Comparison of ENCODE assay signal across 18 cellular contexts in genomic region chr11:2107941-2108630, GRCh38. TPM values are rescaled to one million over a fixed set of nuclear protein-coding genes. Genes with fewer than 3 reads are reported as not detected.
DNase-seq lines count a peak whose midpoint lies in the region; ATAC-seq and TF ChIP-seq lines count a peak whose summit lies in the region.
"Had no signal": no experiment of that assay in that cellular context is flagged by ENCODE, and none has a peak within 500 bp of the region (broad histone marks: within the 10 kb centered on the region; RNA-seq: fewer than 3 reads in every experiment).

No MANE protein-coding gene starts in this region.

- H3K27ac ChIP-seq in left ventricle myocardium inferior (replicated peaks) (peak overlapping the region; percentile 66), right atrium auricular region (no peak overlapping the region), RWPE2 (ENCODE audit: poor library complexity, severe bottlenecking) (no peak overlapping the region), lower lobe of right lung (no peak overlapping the region)

- peaks cover 15% of the 10 kb centered on the region for H3K27me3 ChIP-seq in left ventricle myocardium inferior (ENCODE audit: low read depth)
- H3K27me3 ChIP-seq in right atrium auricular region, result no peaks in the 10 kb centered on the region
- no peaks in the 10 kb centered on the region for H3K27me3 ChIP-seq in RWPE2 (ENCODE audit: insufficient read depth, poor library complexity, severe bottlenecking)
- peaks cover 5% of the 10 kb centered on the region for H3K27me3 ChIP-seq in lower lobe of right lung (ENCODE audit: low read depth)
- H3K27me3 ChIP-seq: BE2C had no signal

- H3K9me3 ChIP-seq in left ventricle myocardium inferior (replicated peaks), result no peaks in the 10 kb centered on the region
- no peaks in the 10 kb centered on the region for H3K9me3 ChIP-seq in right atrium auricular region
- H3K9me3 ChIP-seq in RWPE2 (ENCODE audit: severe bottlenecking), result no peaks in the 10 kb centered on the region
- H3K9me3 ChIP-seq in lower lobe of right lung, result no peaks in the 10 kb centered on the region
- H3K9me3 ChIP-seq: BE2C had no signal

- no peak for DNase-seq in left ventricle myocardium inferior
- no peak for DNase-seq in right atrium auricular region (ENCODE audit: low spot score)
- DNase-seq in RWPE2 (ENCODE audit: low spot score), result peak; percentile 31
- DNase-seq in lower lobe of right lung, result peak; percentile 25
- no peak for DNase-seq in retina
- DNase-seq: ACHN; BE2C; CD4-positive, alpha-beta memory T cell; DMS153; DMS79; GDM1; HFFc6; IMR-90 had no signal

- H3K4me1 ChIP-seq in left ventricle myocardium inferior, result peaks cover 20% of the 10 kb centered on the region
- H3K4me1 ChIP-seq in right atrium auricular region, result peaks cover 0 to 15% of the 10 kb centered on the region in 2 donors
- H3K4me1 ChIP-seq in RWPE2 (ENCODE audit: insufficient read depth, poor library complexity, severe bottlenecking), result no peaks in the 10 kb centered on the region
- peaks cover 2% of the 10 kb centered on the region for H3K4me1 ChIP-seq in lower lobe of right lung
- H3K4me1 ChIP-seq: BE2C had no signal

- H3K4me3 ChIP-seq in left ventricle myocardium inferior (no peak overlapping the region), right atrium auricular region (no peak overlapping the region), RWPE2 (ENCODE audit: severe bottlenecking) (no peak overlapping the region), lower lobe of right lung (no peak overlapping the region)
- H3K4me3 ChIP-seq: GM23338 had no signal

- intact Hi-C loops in left ventricle myocardium inferior (cut with micrococcal nuclease), result no loop called here
- intact Hi-C loops in lower lobe of right lung (cut with DNase I), result no loop called here

- H3K36me3 ChIP-seq in left ventricle myocardium inferior (no peaks in the 10 kb centered on the region), right atrium auricular region (no peaks in the 10 kb centered on the region), RWPE2 (ENCODE audit: low read depth) (no peaks in the 10 kb centered on the region), lower lobe of right lung (no peaks in the 10 kb centered on the region)
- H3K36me3 ChIP-seq: BE2C had no signal

- no peak for TF ChIP-seq CTCF in left ventricle myocardium inferior (IDR thresholded peaks at IDR 0.05; ENCODE audit: borderline replicate concordance)
- no peak for TF ChIP-seq CTCF in right atrium auricular region (IDR thresholded peaks at IDR 0.05)
- no peak for TF ChIP-seq CTCF in RWPE2 (IDR thresholded peaks at IDR 0.05; ENCODE audit: poor library complexity, severe bottlenecking)
- TF ChIP-seq CTCF in lower lobe of right lung (IDR thresholded peaks at IDR 0.05), result no peak

- ATAC-seq in RWPE2 (ENCODE audit: low read depth), result no peak
- ATAC-seq in lower lobe of right lung, result no peak
- ATAC-seq in HG02642 (IDR thresholded peaks at IDR 0.05; ENCODE audit: poor library complexity, unreplicated experiment), result no peak
- no peak for ATAC-seq in GM18907 (IDR thresholded peaks at IDR 0.05; ENCODE audit: unreplicated experiment)
- ATAC-seq: HCT116 had no signal

RNA-seq across cellular contexts. Expression of gene IGF2, which starts 31.1 kb away (rescaled TPM):
- total RNA-seq in left ventricle myocardium inferior, result 75.0 TPM
- 10 to 100 TPM; 43.2 to 61.9 TPM for total RNA-seq in right atrium auricular region
- 33.9 TPM for total RNA-seq in lower lobe of right lung
- total RNA-seq: CD4-positive, alpha-beta memory T cell had no signal

RNA-seq across cellular contexts. Expression of gene INS, which starts 52.9 kb away (rescaled TPM):
- total RNA-seq in left ventricle myocardium inferior (not detected), right atrium auricular region (not detected), lower lobe of right lung (not detected)
- total RNA-seq: CD4-positive, alpha-beta memory T cell; Daoy; GM23338; HFFc6; IMR-90 had no signal

Comparison
In these comparisons a context has a peak if more than half of its experiments do, and no peak if none do; other contexts are left out.
1. DNase-seq: peak in RWPE2 (single experiment) and lower lobe of right lung (single experiment); none in left ventricle myocardium inferior (single experiment), right atrium auricular region (single experiment) and retina (single experiment).